Comparison of ENCODE assay signal across 8 cellular contexts in genomic region chr17:17836818-17837379, GRCh38. TPM values are rescaled to one million over a fixed set of nuclear protein-coding genes. Genes with fewer than 3 reads are reported as not detected.
DNase-seq lines count a peak whose midpoint lies in the region; ATAC-seq and TF ChIP-seq lines count a peak whose summit lies in the region.

SREBF1 (minus strand) TSS chr17:17836986; CDS start chr17:17836817, 169 bp downstream.

- peak within 1 kb of the TSS; percentile 97 for H3K27ac Mint-ChIP-seq in activated T-cell treated with anti-CD3 and anti-CD28 coated beads, Interleukin-2, amount 50 U/mL, for 72 hours
- H3K27ac Mint-ChIP-seq in natural killer cell = peak within 1 kb of the TSS; percentile 92 to 98

- H3K9me3 ChIP-seq in fibroblast of lung (ENCODE audit: control insufficient read depth, insufficient read depth, low read depth, low read length) = no peaks in the 10 kb centered on the region

- H3K4me2 ChIP-seq in fibroblast of lung (ENCODE audit: extremely low read depth, insufficient read depth, low read length) = peak within 1 kb of the TSS; percentile 99

- no peak within 1 kb of the TSS for H2AFZ ChIP-seq in fibroblast of lung (ENCODE audit: low read length)

- H3K79me2 ChIP-seq in fibroblast of lung (ENCODE audit: control insufficient read depth, insufficient read depth, low read length) = peaks cover 37% of the 10 kb centered on the region

- H3K9me3 Mint-ChIP-seq in activated T-cell treated with anti-CD3 and anti-CD28 coated beads, Interleukin-2, amount 50 U/mL, for 72 hours = no peaks in the 10 kb centered on the region
- no peaks in the 10 kb centered on the region for H3K9me3 Mint-ChIP-seq in natural killer cell

- no peaks in the 10 kb centered on the region for H3K27me3 ChIP-seq in fibroblast of lung (ENCODE audit: control insufficient read depth, insufficient read depth, low read length)

- intact Hi-C loops in natural killer cell (cut with micrococcal nuclease) = loop anchor here (1.0 to 5.0 kb wide), 4 partner anchors 13 to 85 kb away; no protein-coding TSS in a partner anchor

- H3K4me3 Mint-ChIP-seq in activated T-cell treated with anti-CD3 and anti-CD28 coated beads, Interleukin-2, amount 50 U/mL, for 72 hours = peak within 1 kb of the TSS; percentile 95 to 97
- peak within 1 kb of the TSS; percentile 92 for H3K4me3 Mint-ChIP-seq in natural killer cell

- H3K4me1 ChIP-seq in fibroblast of lung (ENCODE audit: control insufficient read depth, extremely low read depth, insufficient read depth, low read length) = peaks cover 48% of the 10 kb centered on the region

- peak within 1 kb of the TSS; percentile 95 for H3K9ac ChIP-seq in fibroblast of lung (ENCODE audit: insufficient read depth, low read length)

- peak; percentile 52 for DNase-seq in NCI-H2227 (lab: John Stamatoyannopoulos, UW; ENCODE audit: unreplicated experiment)
- DNase-seq in NCI-H2227 treated with DMSO at 0.1 percent for 48 hours (lab: John Stamatoyannopoulos, UW) = no peak
- DNase-seq in NOMO-1 treated with DMSO at 0.1 percent for 48 hours (lab: John Stamatoyannopoulos, UW; ENCODE audit: unreplicated experiment) = peak; percentile 26
- DNase-seq in activated T-cell treated with anti-CD3 and anti-CD28 coated beads, Interleukin-2, amount 50 U/mL, for 72 hours = peak; percentile 80 to 87
- peak; percentile 50 to 53 for DNase-seq in fibroblast of lung (ENCODE audit: low read depth in 2 of 2)
- peak; percentile 73 for DNase-seq in natural killer cell

- peaks cover 5 to 18% of the 10 kb centered on the region in 2 donors for H3K36me3 Mint-ChIP-seq in activated T-cell treated with anti-CD3 and anti-CD28 coated beads, Interleukin-2, amount 50 U/mL, for 72 hours (ENCODE audit: insufficient read depth in 2 of 2)
- no peaks in the 10 kb centered on the region for H3K36me3 Mint-ChIP-seq in natural killer cell

- peak; percentile 32 for ATAC-seq in HG02642 (IDR thresholded peaks at IDR 0.05; ENCODE audit: poor library complexity, unreplicated experiment)
- ATAC-seq in activated T-cell treated with anti-CD3 and anti-CD28 coated beads, Interleukin-2, amount 50 U/mL, for 72 hours (replicated peaks in 1 of 2) = peak; percentile 50 to 51
- peak; percentile 38 to 51 (median 49) for ATAC-seq in natural killer cell

- H3K4me3 ChIP-seq in fibroblast of lung (replicated peaks in 1 of 4; ENCODE audit: control extremely low read depth in 1 of 4, insufficient read depth in 1 of 4, low read depth in 3 of 4, low read length in 4 of 4) = peak within 1 kb of the TSS; percentile 69 to 83 (median 79)

- no peaks in the 10 kb centered on the region for H4K20me1 ChIP-seq in fibroblast of lung (ENCODE audit: control insufficient read depth, extremely low read depth, insufficient read depth, low read length)

- no peaks in the 10 kb centered on the region for H3K27me3 Mint-ChIP-seq in activated T-cell treated with anti-CD3 and anti-CD28 coated beads, Interleukin-2, amount 50 U/mL, for 72 hours (ENCODE audit: low read depth)
- no peaks in the 10 kb centered on the region for H3K27me3 Mint-ChIP-seq in natural killer cell (ENCODE audit: low read depth in 2 of 2)

- peaks cover 77% of the 10 kb centered on the region for H3K4me1 Mint-ChIP-seq in activated T-cell treated with anti-CD3 and anti-CD28 coated beads, Interleukin-2, amount 50 U/mL, for 72 hours (ENCODE audit: low read depth)
- H3K4me1 Mint-ChIP-seq in natural killer cell = peaks cover 26 to 44% of the 10 kb centered on the region in 2 donors

- H3K27ac ChIP-seq in fibroblast of lung (ENCODE audit: insufficient read depth, low read length) (peak within 1 kb of the TSS; percentile 96), temporal lobe (ENCODE audit: low read depth, low read length) (peak within 1 kb of the TSS; percentile 99)

- TF ChIP-seq CTCF in fibroblast of lung (conservative IDR thresholded peaks at IDR 0.05 in 1 of 2, IDR thresholded peaks at IDR 0.05 in 1 of 2; ENCODE audit: low read depth in 1 of 2, low read length in 2 of 2) (no peak), natural killer cell (IDR thresholded peaks at IDR 0.05) (no peak)

- H3K36me3 ChIP-seq in fibroblast of lung (ENCODE audit: control insufficient read depth, insufficient read depth, low read length) = no peaks in the 10 kb centered on the region

RNA-seq across cellular contexts. Expression of gene SREBF1, which starts in this region (rescaled TPM):
- 100 to 1,000 TPM; 192 to 209 TPM for total RNA-seq in activated T-cell treated with anti-CD3 and anti-CD28 coated beads, Interleukin-2, amount 50 U/mL, for 72 hours
- total RNA-seq in fibroblast of lung (51.9 and 77.6 TPM in 2 replicates), natural killer cell (100 to 1,000 TPM in 2 of 3 donors, 10 to 100 TPM in 1; 80.7 to 208 (median 119) TPM), temporal lobe (13.3 TPM)
- polyA plus RNA-seq in fibroblast of lung = 29.7 and 49.1 TPM in 2 replicates
- polyA plus RNA-seq in fibroblast of lung (2012) = 73.7 and 109 TPM in 2 replicates
- 172 and 195 TPM in 2 replicates for polyA minus RNA-seq in fibroblast of lung (ENCODE audit: low replicate concordance)
